In genomic region chr4:154506253-154506652, GRCh38 we compare ENCODE assay signal across 9 cellular contexts. TPM values are rescaled to one million over a fixed set of nuclear protein-coding genes. Genes with fewer than 3 reads are reported as not detected.
DNase-seq lines count a peak whose midpoint lies in the region; ATAC-seq, FAIRE-seq and TF ChIP-seq lines count a peak whose summit lies in the region.
"Had no signal": no experiment of that assay in that cellular context is flagged by ENCODE, and none has a peak within 500 bp of the region (broad histone marks: within the 10 kb centered on the region; RNA-seq: fewer than 3 reads in every experiment).

No MANE protein-coding gene starts in this region.

- TF ChIP-seq RAD21 in Ishikawa (IDR thresholded peaks at IDR 0.05; ENCODE audit: low read depth) = peak; percentile 70

- no peak for DNase-seq in GM18507 (ENCODE audit: extremely low spot score, insufficient read length, low read depth)
- DNase-seq in astrocyte of the cerebellum (ENCODE audit: low read depth) = peak; percentile 45
- peak; percentile 75 for DNase-seq in medulla oblongata (ENCODE audit: extremely low spot score)
- DNase-seq in CD8-positive, alpha-beta memory T cell = no peak

- POLR2A ChIA-PET in CD8-positive, alpha-beta memory T cell (lab: Charles Lee) = no interaction called here

- no peak overlapping the region for H3K27ac ChIP-seq in CD8-positive, alpha-beta memory T cell (ENCODE audit: low read depth, low read length)

- peak; percentile 36 for FAIRE-seq in GM18507 (lab: Jason Lieb, UNC)
- FAIRE-seq: TTC549 had no signal

- TF ChIP-seq EP300 in Ishikawa (IDR thresholded peaks at IDR 0.05; ENCODE audit: borderline replicate concordance) = no peak

- peaks cover 3% of the 10 kb centered on the region for H3K27me3 ChIP-seq in CD8-positive, alpha-beta memory T cell (ENCODE audit: insufficient read depth, low read length, poor library complexity, severe bottlenecking)

- no peaks in the 10 kb centered on the region for H3K36me3 ChIP-seq in CD8-positive, alpha-beta memory T cell (ENCODE audit: insufficient read depth, low read length)

- no peaks in the 10 kb centered on the region for H3K36me3 Mint-ChIP-seq in CD8-positive, alpha-beta memory T cell

- no peaks in the 10 kb centered on the region for H3K9me3 ChIP-seq in CD8-positive, alpha-beta memory T cell (ENCODE audit: low read length)

- no peak for ATAC-seq in HG03045 (IDR thresholded peaks at IDR 0.05; ENCODE audit: unreplicated experiment)
- no peak for ATAC-seq in GM21619 (IDR thresholded peaks at IDR 0.05; ENCODE audit: unreplicated experiment)

- no peaks in the 10 kb centered on the region for H3K4me1 Mint-ChIP-seq in CD8-positive, alpha-beta memory T cell

- no peak overlapping the region for H3K27ac Mint-ChIP-seq in CD8-positive, alpha-beta memory T cell

- TF ChIP-seq CTCF in astrocyte of the cerebellum (IDR thresholded peaks at IDR 0.05; ENCODE audit: low read depth, low read length, missing control alignments) = peak; percentile 61

- in situ Hi-C loops in astrocyte of the cerebellum (cut with HindIII; ENCODE audit: low sequenced_read_pairs) = no loop called here

- no peaks in the 10 kb centered on the region for H3K9me3 Mint-ChIP-seq in CD8-positive, alpha-beta memory T cell

- no peaks in the 10 kb centered on the region for H3K4me1 ChIP-seq in CD8-positive, alpha-beta memory T cell (ENCODE audit: insufficient read depth, low read length)

- no peak overlapping the region for H3K4me3 ChIP-seq in astrocyte of the cerebellum (ENCODE audit: low read depth, low read length)
- H3K4me3 ChIP-seq in CD8-positive, alpha-beta memory T cell (ENCODE audit: low read length) = no peak overlapping the region

- CTCF ChIA-PET in CD8-positive, alpha-beta memory T cell (lab: Charles Lee) = no interaction called here

- H3K27me3 Mint-ChIP-seq in CD8-positive, alpha-beta memory T cell = peaks cover 4 to 64% of the 10 kb centered on the region in 2 donors

- no peak overlapping the region for H3K4me3 Mint-ChIP-seq in CD8-positive, alpha-beta memory T cell

TF ChIP-seq in Ishikawa, 13 proteins besides CTCF, POLR2A, EP300 and RAD21:
- no peak for TF ChIP-seq CEBPB (IDR thresholded peaks at IDR 0.05)
- TF ChIP-seq NFIC (IDR thresholded peaks at IDR 0.05) = no peak
- no peak for TF ChIP-seq TEAD4 (IDR thresholded peaks at IDR 0.05)
- no peak for TF ChIP-seq TAF1 (IDR thresholded peaks at IDR 0.05; ENCODE audit: low read depth)
- TF ChIP-seq ZBTB7A (IDR thresholded peaks at IDR 0.05; ENCODE audit: low read depth) = no peak
- no peak for TF ChIP-seq TCF12 (IDR thresholded peaks at IDR 0.05; ENCODE audit: low read depth)
- TF ChIP-seq, protein P1, sequence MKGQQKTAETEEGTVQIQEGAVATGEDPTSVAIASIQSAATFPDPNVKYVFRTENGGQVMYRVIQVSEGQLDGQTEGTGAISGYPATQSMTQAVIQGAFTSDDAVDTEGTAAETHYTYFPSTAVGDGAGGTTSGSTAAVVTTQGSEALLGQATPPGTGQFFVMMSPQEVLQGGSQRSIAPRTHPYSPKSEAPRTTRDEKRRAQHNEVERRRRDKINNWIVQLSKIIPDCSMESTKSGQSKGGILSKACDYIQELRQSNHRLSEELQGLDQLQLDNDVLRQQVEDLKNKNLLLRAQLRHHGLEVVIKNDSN (IDR thresholded peaks at IDR 0.05) = no peak
- TF ChIP-seq, protein P2, sequence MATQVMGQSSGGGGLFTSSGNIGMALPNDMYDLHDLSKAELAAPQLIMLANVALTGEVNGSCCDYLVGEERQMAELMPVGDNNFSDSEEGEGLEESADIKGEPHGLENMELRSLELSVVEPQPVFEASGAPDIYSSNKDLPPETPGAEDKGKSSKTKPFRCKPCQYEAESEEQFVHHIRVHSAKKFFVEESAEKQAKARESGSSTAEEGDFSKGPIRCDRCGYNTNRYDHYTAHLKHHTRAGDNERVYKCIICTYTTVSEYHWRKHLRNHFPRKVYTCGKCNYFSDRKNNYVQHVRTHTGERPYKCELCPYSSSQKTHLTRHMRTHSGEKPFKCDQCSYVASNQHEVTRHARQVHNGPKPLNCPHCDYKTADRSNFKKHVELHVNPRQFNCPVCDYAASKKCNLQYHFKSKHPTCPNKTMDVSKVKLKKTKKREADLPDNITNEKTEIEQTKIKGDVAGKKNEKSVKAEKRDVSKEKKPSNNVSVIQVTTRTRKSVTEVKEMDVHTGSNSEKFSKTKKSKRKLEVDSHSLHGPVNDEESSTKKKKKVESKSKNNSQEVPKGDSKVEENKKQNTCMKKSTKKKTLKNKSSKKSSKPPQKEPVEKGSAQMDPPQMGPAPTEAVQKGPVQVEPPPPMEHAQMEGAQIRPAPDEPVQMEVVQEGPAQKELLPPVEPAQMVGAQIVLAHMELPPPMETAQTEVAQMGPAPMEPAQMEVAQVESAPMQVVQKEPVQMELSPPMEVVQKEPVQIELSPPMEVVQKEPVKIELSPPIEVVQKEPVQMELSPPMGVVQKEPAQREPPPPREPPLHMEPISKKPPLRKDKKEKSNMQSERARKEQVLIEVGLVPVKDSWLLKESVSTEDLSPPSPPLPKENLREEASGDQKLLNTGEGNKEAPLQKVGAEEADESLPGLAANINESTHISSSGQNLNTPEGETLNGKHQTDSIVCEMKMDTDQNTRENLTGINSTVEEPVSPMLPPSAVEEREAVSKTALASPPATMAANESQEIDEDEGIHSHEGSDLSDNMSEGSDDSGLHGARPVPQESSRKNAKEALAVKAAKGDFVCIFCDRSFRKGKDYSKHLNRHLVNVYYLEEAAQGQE (IDR thresholded peaks at IDR 0.05; ENCODE audit: low read depth) = no peak
- TF ChIP-seq EGR1 (IDR thresholded peaks at IDR 0.05) = no peak
- TF ChIP-seq, protein P3, sequence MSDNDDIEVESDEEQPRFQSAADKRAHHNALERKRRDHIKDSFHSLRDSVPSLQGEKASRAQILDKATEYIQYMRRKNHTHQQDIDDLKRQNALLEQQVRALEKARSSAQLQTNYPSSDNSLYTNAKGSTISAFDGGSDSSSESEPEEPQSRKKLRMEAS (IDR thresholded peaks at IDR 0.05) = no peak
- TF ChIP-seq FOXM1 (IDR thresholded peaks at IDR 0.05; ENCODE audit: borderline replicate concordance, low read depth) = no peak
- no peak for TF ChIP-seq CREB1 (IDR thresholded peaks at IDR 0.05; ENCODE audit: low read depth)
- no peak for TF ChIP-seq YY1 (IDR thresholded peaks at IDR 0.05; ENCODE audit: low read depth)

RNA-seq across cellular contexts. Expression of gene DCHS2, which starts 14.7 kb away (rescaled TPM):
- total RNA-seq in CD8-positive, alpha-beta memory T cell = under 1 TPM in 1 of 2 experiments, not detected in 1; 0.09 TPM
- polyA plus RNA-seq in CD8-positive, alpha-beta memory T cell = not detected

RNA-seq across cellular contexts. Expression of gene PLRG1, which starts 43.9 kb away (rescaled TPM):
- total RNA-seq in CD8-positive, alpha-beta memory T cell = 100 to 1,000 TPM; 136 to 139 TPM
- 79.6 TPM for polyA plus RNA-seq in CD8-positive, alpha-beta memory T cell

RNA-seq across cellular contexts. Expression of gene FGB, which starts 56.6 kb away (rescaled TPM):
- not detected for total RNA-seq in CD8-positive, alpha-beta memory T cell
- not detected for polyA plus RNA-seq in CD8-positive, alpha-beta memory T cell
- total RNA-seq: pulmonary artery endothelial cell had no signal

Comparison
In these comparisons a context has a peak if more than half of its experiments do, and no peak if none do; other contexts are left out.
1. DNase-seq: peak in astrocyte of the cerebellum (single experiment) and medulla oblongata (single experiment); none in GM18507 (single experiment) and CD8-positive, alpha-beta memory T cell (0 of 5).